In the genomic region with DNA sequence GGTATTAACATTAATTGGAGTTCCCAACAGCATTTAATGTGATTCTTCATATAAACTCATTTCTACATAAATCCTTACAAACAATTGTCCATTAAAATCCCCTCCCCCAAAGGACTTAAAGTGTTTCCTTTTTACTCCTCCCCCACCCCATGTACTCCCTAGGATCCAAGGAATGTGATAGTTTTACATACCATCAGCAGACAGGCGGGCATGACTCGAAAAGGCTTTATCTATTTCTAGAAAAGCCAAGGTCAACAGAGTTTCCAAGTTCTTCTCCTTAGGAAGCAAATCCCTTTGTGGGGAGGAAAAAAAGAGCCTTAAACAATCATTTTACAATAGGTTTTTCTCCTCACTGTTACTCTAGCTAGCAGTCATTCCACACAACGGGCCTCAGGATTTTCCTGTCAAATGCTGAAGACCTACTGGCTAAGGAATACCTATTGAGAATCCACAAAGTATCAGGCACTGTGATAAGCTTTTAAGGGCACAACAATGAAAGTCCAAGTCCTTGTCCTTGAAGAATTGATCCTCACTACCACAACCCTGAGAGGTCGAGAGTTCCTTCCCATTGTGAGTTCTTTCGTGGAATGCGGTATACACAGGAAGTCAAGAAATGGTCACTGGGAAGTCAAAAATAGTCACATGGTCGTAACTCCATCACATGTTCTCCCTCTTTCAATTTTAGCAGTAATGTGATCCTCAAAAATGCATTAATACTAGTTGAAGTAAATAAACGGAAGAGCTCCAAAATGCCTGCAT, we compare ENCODE assay signal across 18 cellular contexts. TPM values are rescaled to one million over a fixed set of nuclear protein-coding genes. Genes with fewer than 3 reads are reported as not detected.
A peak's percentile ranks its signal among the peaks of the same experiment; 100 is the strongest.
DNase-seq lines count a peak whose midpoint lies in the region; ATAC-seq, FAIRE-seq and TF ChIP-seq lines count a peak whose summit lies in the region.
"Had no signal": no experiment of that assay in that cellular context is flagged by ENCODE, and none has a peak within 500 bp of the region (broad histone marks: within the 10 kb centered on the region; RNA-seq: fewer than 3 reads in every experiment).

No MANE protein-coding gene starts in this region.

- no peak for ATAC-seq in HG03139 (IDR thresholded peaks at IDR 0.05; ENCODE audit: unreplicated experiment)
- ATAC-seq: left cardiac atrium, T-cell had no signal

- H3K4me1 ChIP-seq in BLaER1 (peaks cover 58% of the 10 kb centered on the region), OCI-LY7 (ENCODE audit: insufficient read depth, low read length, poor library complexity, severe bottlenecking) (peaks cover 68% of the 10 kb centered on the region), mesendoderm (ENCODE audit: control insufficient read depth, low read depth, low read length) (no peaks in the 10 kb centered on the region)
- H3K4me1 ChIP-seq: breast epithelium had no signal

- H3K9me2 ChIP-seq in OCI-LY7 (ENCODE audit: insufficient read depth, low read length): no peaks in the 10 kb centered on the region

- peaks cover 98% of the 10 kb centered on the region for H3K79me2 ChIP-seq in OCI-LY7 (ENCODE audit: insufficient read depth, low read depth, low read length)
- H3K79me2 ChIP-seq in mesendoderm (ENCODE audit: control insufficient read depth, insufficient read depth, low read length): no peaks in the 10 kb centered on the region

- peak; percentile 59 for FAIRE-seq in GM18507 (lab: Jason Lieb, UNC)

- H3K56ac ChIP-seq in mesendoderm (ENCODE audit: low read length): no peak overlapping the region

- no peaks in the 10 kb centered on the region for H3K9me3 ChIP-seq in BLaER1
- H3K9me3 ChIP-seq in OCI-LY7 (ENCODE audit: low read length): peaks cover 7% of the 10 kb centered on the region; the same call in 1 of the 2 replicates
- H3K9me3 ChIP-seq: breast epithelium had no signal

- no peak overlapping the region for H2AK5ac ChIP-seq in mesendoderm (ENCODE audit: low read length)

- no peak overlapping the region for H3K23ac ChIP-seq in mesendoderm (ENCODE audit: low read length)

- H3K4me3 ChIP-seq in BLaER1 (no peak overlapping the region), OCI-LY7 (ENCODE audit: low read depth, low read length, poor library complexity, severe bottlenecking) (peak overlapping the region; percentile 61), mesendoderm (ENCODE audit: low read length) (no peak overlapping the region)
- H3K4me3 ChIP-seq: breast epithelium had no signal

- H2BK15ac ChIP-seq in mesendoderm (replicated peaks; ENCODE audit: low read depth): no peak overlapping the region

- peaks cover 21% of the 10 kb centered on the region; the same call in 1 of the 2 replicates for H4K20me1 ChIP-seq in BLaER1
- H4K20me1 ChIP-seq in OCI-LY7 (ENCODE audit: insufficient read depth, low read length): 0 out of 2 replicates have a peak, but pooled peaks cover 7% of the 10 kb centered on the region

- DNase-seq in GM18507 (ENCODE audit: extremely low spot score, insufficient read length, low read depth): no peak
- DNase-seq in OCI-LY7 (ENCODE audit: low spot score): no peak
- DNase-seq in mesendoderm: peak; percentile 81
- DNase-seq in occipital lobe (lab: John Stamatoyannopoulos, UW): no peak
- DNase-seq in COLO668 (lab: John Stamatoyannopoulos, UW; ENCODE audit: unreplicated experiment): no peak
- no peak for DNase-seq in activated T-cell treated with anti-CD3 and anti-CD28 coated beads for 4 hours
- DNase-seq: activated CD4-positive, CD25-positive, alpha-beta regulatory T cell treated with anti-CD3 and anti-CD28 coated beads, Interleukin-2, amount 50 U/mL, for 72 hours; activated CD8-positive, alpha-beta memory T cell treated with anti-CD3 and anti-CD28 coated beads, Interleukin-2, amount 50 U/mL, for 4 hours; activated naive CD4-positive, alpha-beta T cell treated with anti-CD3 and anti-CD28 coated beads, Interleukin-2, amount 10 ng/mL, durations not matched to agents 7 days and 5 days; effector CD4-positive, alpha-beta T cell; hippocampal formation; left cardiac atrium; NCI-H2081; stimulated activated CD4-positive, alpha-beta T cell treated with anti-CD3 and anti-CD28 coated beads, Interleukin-12 subunit alpha, Interleukin-12 subunit beta, amount 100 ng/mL, for 4 hours; T-cell had no signal

- WGBS in mesendoderm (ENCODE audit: extremely low coverage, insufficient coverage, low lambda C conversion rate): no CpG with 5 or more reads among the region's 8 CpGs

- no peak overlapping the region for H4K8ac ChIP-seq in mesendoderm (ENCODE audit: low read depth, low read length)

- H2BK5ac ChIP-seq in mesendoderm (ENCODE audit: low read length): no peak overlapping the region

- H3K27ac ChIP-seq in BLaER1: no peak overlapping the region
- peak overlapping the region; percentile 91 for H3K27ac ChIP-seq in OCI-LY7 (ENCODE audit: low read depth, low read length, poor library complexity, severe bottlenecking)
- no peak overlapping the region for H3K27ac ChIP-seq in mesendoderm (ENCODE audit: low read depth, low read length)
- H3K27ac ChIP-seq: breast epithelium had no signal

- TF ChIP-seq CTCF in OCI-LY7 (conservative IDR thresholded peaks at IDR 0.05; ENCODE audit: low read length): no peak

- H3K9ac ChIP-seq in BLaER1 (no peak overlapping the region), mesendoderm (ENCODE audit: low read length) (no peak overlapping the region)

- peaks cover 7% of the 10 kb centered on the region for H3K79me1 ChIP-seq in mesendoderm (ENCODE audit: low read length)

- H3K18ac ChIP-seq in mesendoderm (ENCODE audit: low read length): no peak overlapping the region

- CTCF ChIA-PET in OCI-LY7 (lab: Charles Lee; ENCODE audit: unreplicated experiment): interaction anchor here (1.1 kb wide), 1 partner anchor 43 kb away, joined by 3 read pairs; no protein-coding TSS in a partner anchor

- no peak overlapping the region for H4K5ac ChIP-seq in mesendoderm (ENCODE audit: low read length)

- BruUV-seq in OCI-LY7 (replicated peaks; lab: Mats Ljungman, UMichigan): no TSS peak

- intact Hi-C loops in OCI-LY7 (cut with micrococcal nuclease; ENCODE audit: unreplicated experiment): no loop called here

- peaks cover 36% of the 10 kb centered on the region for H3K36me3 ChIP-seq in BLaER1
- H3K36me3 ChIP-seq in OCI-LY7 (ENCODE audit: insufficient read depth, low read length): peaks cover 74% of the 10 kb centered on the region
- H3K36me3 ChIP-seq in mesendoderm (ENCODE audit: control insufficient read depth, insufficient read depth, low read length): no peaks in the 10 kb centered on the region
- H3K36me3 ChIP-seq: breast epithelium had no signal

- no peak overlapping the region for H2BK120ac ChIP-seq in mesendoderm (ENCODE audit: low read depth, low read length)

- H3K27me3 ChIP-seq in BLaER1 (no peaks in the 10 kb centered on the region), mesendoderm (ENCODE audit: insufficient read depth, low read length, poor library complexity) (no peaks in the 10 kb centered on the region)
- H3K27me3 ChIP-seq: breast epithelium had no signal

- H2AFZ ChIP-seq in OCI-LY7 (ENCODE audit: low read length): no peak overlapping the region

- H3K4me2 ChIP-seq in BLaER1 (peak overlapping the region; percentile 8; the same call in 1 of the 2 replicates), OCI-LY7 (ENCODE audit: low read length) (peak overlapping the region; percentile 98), mesendoderm (ENCODE audit: low read length) (no peak overlapping the region)

- POLR2A ChIA-PET in OCI-LY7 (lab: Charles Lee): interaction anchor here (0.6 to 4.3 kb wide), 4 partner anchors 7 to 43 kb away, joined by 5 to 21 read pairs (median 10); partner anchors contain the start of gene PPM1K

- no peak overlapping the region for H3K4ac ChIP-seq in mesendoderm (ENCODE audit: low read depth, low read length)

RNA-seq across cellular contexts. Expression of gene PPM1K, which starts 7.2 kb away (rescaled TPM):
- total RNA-seq in OCI-LY7 (2014; rRNA removed; shearing (Covaris generic)): 65.7 and 83.9 TPM in 2 replicates
- total RNA-seq in OCI-LY7 (2022) (80.0 and 87.7 TPM in 2 replicates), occipital lobe (125 TPM)
- 14.7 TPM for polyA plus RNA-seq in mesendoderm (2013, experiment 1 of 2)
- 15.2 TPM for polyA plus RNA-seq in mesendoderm (2013, experiment 2 of 2)
